8 cellular contexts compared by ENCODE assay signal in genomic region chr17:82020874-82021727, GRCh38. TPM values are rescaled to one million over a fixed set of nuclear protein-coding genes. Genes with fewer than 3 reads are reported as not detected.
A peak's percentile ranks its signal among the peaks of the same experiment; 100 is the strongest.
DNase-seq lines count a peak whose midpoint lies in the region; ATAC-seq and TF ChIP-seq lines count a peak whose summit lies in the region.

No MANE protein-coding gene starts in this region.

- H3K27ac Mint-ChIP-seq in memory B cell: no peak overlapping the region

- CTCF ChIA-PET in GM10248 (lab: Yijun Ruan, JAX): interaction anchor here (0.8 to 10.6 kb wide), 25 partner anchors 7 to 286 kb away, joined by 3 to 106 read pairs (median 5); partner anchors contain the start of genes DCXR, MCRIP1, NOTUM and RAC3

- TF ChIP-seq CTCF in GM10248 (IDR thresholded peaks at IDR 0.05; ENCODE audit: control extremely low read depth, extremely low read depth, low read depth, missing control alignments): peak; percentile 80

- POLR2A ChIA-PET in GM10248 (lab: Yijun Ruan, JAX): no interaction called here

- H3K9me3 Mint-ChIP-seq in memory B cell: no peaks in the 10 kb centered on the region

- H3K27me3 Mint-ChIP-seq in memory B cell: peaks cover 2% of the 10 kb centered on the region

- ATAC-seq in memory B cell (ENCODE audit: low read depth) (no peak), GM18870 (IDR thresholded peaks at IDR 0.05; ENCODE audit: unreplicated experiment) (no peak)

- DNase-seq in A172 (ENCODE audit: low spot score) (peak; percentile 77), GM10248 (ENCODE audit: extremely low spot score) (peak; percentile 53), NCI-H2196 (lab: John Stamatoyannopoulos, UW; ENCODE audit: unreplicated experiment) (peak; percentile 87), memory B cell (ENCODE audit: low spot score in 2 of 2) (no peak), stromal cell of bone marrow (ENCODE audit: low read depth) (peak; percentile 52)
- DNase-seq in activated CD4-positive, alpha-beta T cell treated with anti-CD3 and anti-CD28 coated beads, Interleukin-2, amount 50 U/mL, for 48 hours: peak; percentile 68 to 72
- DNase-seq in effector CD8-positive, alpha-beta T cell (lab: John Stamatoyannopoulos, UW): peak; percentile 26

- peaks cover 6% of the 10 kb centered on the region for H3K4me1 Mint-ChIP-seq in memory B cell

- peak overlapping the region; percentile 74 for H3K4me3 Mint-ChIP-seq in memory B cell

- H3K36me3 Mint-ChIP-seq in memory B cell: peaks cover 2% of the 10 kb centered on the region

RNA-seq across cellular contexts. Expression of gene CENPX, which starts 1.6 kb away (rescaled TPM):
- total RNA-seq in A172 (2014; rRNA removed; shearing (Covaris generic)): 155 and 163 TPM in 2 replicates

RNA-seq across cellular contexts. Expression of gene LRRC45, which starts 2.0 kb away (rescaled TPM):
- 28.0 and 38.0 TPM in 2 replicates for total RNA-seq in A172 (2014; rRNA removed; shearing (Covaris generic))

RNA-seq across cellular contexts. Expression of gene RAC3, which starts 10.4 kb away (rescaled TPM):
- 7.0 TPM in 1 of 2 replicates, not detected in the other for total RNA-seq in A172 (2014; rRNA removed; shearing (Covaris generic))

RNA-seq across cellular contexts. Expression of gene DCXR, which starts 16.4 kb away (rescaled TPM):
- 104 and 113 TPM in 2 replicates for total RNA-seq in A172 (2014; rRNA removed; shearing (Covaris generic))

RNA-seq across cellular contexts. Expression of gene RFNG, which starts 30.5 kb away (rescaled TPM):
- 42.8 and 50.1 TPM in 2 replicates for total RNA-seq in A172 (2014; rRNA removed; shearing (Covaris generic))

Comparison
In these comparisons a context has a peak if more than half of its experiments do, and no peak if none do; other contexts are left out.
1. DNase-seq: peak in A172 (single experiment), GM10248 (single experiment), NCI-H2196 (single experiment), activated CD4-positive, alpha-beta T cell treated with anti-CD3 and anti-CD28 coated beads, Interleukin-2, amount 50 U/mL, for 48 hours (2 of 2), effector CD8-positive, alpha-beta T cell (single experiment) and stromal cell of bone marrow (single experiment); none in memory B cell (0 of 2).